ENCODE assay signal across 21 cellular contexts in the genomic region with DNA sequence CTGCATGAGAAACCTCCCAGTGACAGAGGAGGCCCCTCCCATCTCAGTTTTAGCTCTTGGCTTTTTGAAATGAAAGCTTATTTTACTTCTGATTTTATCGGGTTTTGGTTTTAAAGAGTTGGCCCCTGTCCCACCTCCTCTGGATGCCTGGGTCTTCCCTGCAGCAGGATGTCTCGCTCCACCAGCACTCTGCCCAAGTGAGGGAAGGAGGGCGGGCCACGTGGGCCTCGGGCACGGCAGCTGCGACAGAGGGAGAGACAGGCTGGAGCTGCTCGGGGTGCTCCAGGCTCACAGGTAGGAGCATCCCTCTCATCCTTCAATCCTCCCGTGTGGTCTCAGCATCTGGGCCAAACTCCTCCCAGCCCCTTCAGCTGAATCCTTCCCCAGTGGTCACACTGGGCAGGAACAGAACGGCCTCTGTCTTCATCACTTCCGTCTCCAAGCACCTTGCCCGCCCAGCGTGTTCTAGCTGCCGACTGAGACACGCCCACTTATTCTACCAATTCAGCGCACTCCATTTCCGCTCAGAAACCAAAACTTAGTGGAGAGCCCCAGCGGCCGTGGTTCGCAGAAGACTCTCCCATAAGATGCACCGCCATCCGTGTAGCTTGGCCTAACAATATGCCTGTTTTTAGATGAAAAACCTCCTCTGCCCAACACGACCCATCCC.
"Had no signal": no experiment of that assay in that cellular context is flagged by ENCODE, and none has a peak within 500 bp of the region (broad histone marks: within the 10 kb centered on the region; RNA-seq: fewer than 3 reads in every experiment).

No MANE protein-coding gene starts in this region.

- H3K27ac Mint-ChIP-seq: activated naive CD8-positive, alpha-beta T cell treated with anti-CD3 and anti-CD28 coated beads for 36 hours; activated T-helper 1 cell treated with anti-CD3 and anti-CD28 coated beads, Interleukin-12 subunit alpha, Interleukin-12 subunit beta, Interleukin-2, Interleukin-4 antibody, amounts not matched to agents 30 ng/mL and 10 ng/mL and 1 ng/mL, durations not matched to agents 14 hours and 24 hours and 36 hours; endodermal cell; mesothelial cell of epicardium; nephron progenitor cell; T-helper 1 cell treated with Interleukin-12 subunit alpha and Interleukin-12 subunit beta and Interleukin-4 antibody, amounts not matched to agents 30 μg/mL and 1 μg/mL, for 36 hours had no signal

- DNase-seq: activated CD4-positive, alpha-beta T cell treated with anti-CD3 and anti-CD28 coated beads for 1 hour; activated naive CD4-positive, alpha-beta T cell; activated naive CD8-positive, alpha-beta T cell treated with anti-CD3 and anti-CD28 coated beads for 36 hours; amygdala; dorsolateral prefrontal cortex; endodermal cell; foreskin fibroblast; nephron progenitor cell; occipital lobe; retina; stimulated activated CD4-positive, alpha-beta T cell treated with anti-CD3 and anti-CD28 coated beads, Interleukin-2, amount 100 ng/mL, for 24 hours; stimulated activated naive CD4-positive, alpha-beta T cell treated with Interleukin-2 at 50 U/mL for 16 hours; substantia nigra; uterus; WERI-Rb-1 had no signal

- H3K4me1 Mint-ChIP-seq: activated naive CD8-positive, alpha-beta T cell treated with anti-CD3 and anti-CD28 coated beads for 36 hours; endodermal cell had no signal

- H3K27me3 ChIP-seq: hepatocyte, tibial artery, uterus had no signal

- H3K4me3 Mint-ChIP-seq: activated naive CD8-positive, alpha-beta T cell treated with anti-CD3 and anti-CD28 coated beads for 36 hours; activated T-helper 1 cell treated with anti-CD3 and anti-CD28 coated beads, Interleukin-12 subunit alpha, Interleukin-12 subunit beta, Interleukin-2, Interleukin-4 antibody, amounts not matched to agents 30 ng/mL and 10 ng/mL and 1 ng/mL, durations not matched to agents 14 hours and 24 hours and 36 hours; endodermal cell; mesothelial cell of epicardium; nephron progenitor cell; T-helper 1 cell treated with Interleukin-12 subunit alpha and Interleukin-12 subunit beta and Interleukin-4 antibody, amounts not matched to agents 30 μg/mL and 1 μg/mL, for 36 hours had no signal

- H3K4me2 ChIP-seq: hepatocyte had no signal

- H3K36me3 ChIP-seq: tibial artery, uterus, WERI-Rb-1 had no signal

- H3K27me3 Mint-ChIP-seq: activated naive CD8-positive, alpha-beta T cell treated with anti-CD3 and anti-CD28 coated beads for 36 hours had no signal

- H3K27ac ChIP-seq: dorsolateral prefrontal cortex, epithelial cell of prostate, hepatocyte, tibial artery, uterus, WERI-Rb-1 had no signal

- H3K36me3 Mint-ChIP-seq: activated naive CD8-positive, alpha-beta T cell treated with anti-CD3 and anti-CD28 coated beads for 36 hours; mesothelial cell of epicardium had no signal

- H3K9me3 ChIP-seq: tibial artery, uterus had no signal

- H3K4me1 ChIP-seq: uterus had no signal

- H3K4me3 ChIP-seq: dorsolateral prefrontal cortex, hepatocyte, tibial artery, uterus had no signal

- H3K79me2 ChIP-seq: hepatocyte had no signal

- H2AFZ ChIP-seq: hepatocyte had no signal

- H3K9me3 Mint-ChIP-seq: activated naive CD8-positive, alpha-beta T cell treated with anti-CD3 and anti-CD28 coated beads for 36 hours; activated T-helper 1 cell treated with anti-CD3 and anti-CD28 coated beads, Interleukin-12 subunit alpha, Interleukin-12 subunit beta, Interleukin-2, Interleukin-4 antibody, amounts not matched to agents 30 ng/mL and 10 ng/mL and 1 ng/mL, durations not matched to agents 14 hours and 24 hours and 36 hours; endodermal cell; mesothelial cell of epicardium; nephron progenitor cell; T-helper 1 cell treated with Interleukin-12 subunit alpha and Interleukin-12 subunit beta and Interleukin-4 antibody, amounts not matched to agents 30 μg/mL and 1 μg/mL, for 36 hours had no signal
